9 cellular contexts compared by ENCODE assay signal in genomic region chr1:159122005-159122621, GRCh38. TPM values are rescaled to one million over a fixed set of nuclear protein-coding genes. Genes with fewer than 3 reads are reported as not detected.
DNase-seq lines count a peak whose midpoint lies in the region; ATAC-seq and TF ChIP-seq lines count a peak whose summit lies in the region.
"Had no signal": no experiment of that assay in that cellular context is flagged by ENCODE, and none has a peak within 500 bp of the region (broad histone marks: within the 10 kb centered on the region; RNA-seq: fewer than 3 reads in every experiment).

No MANE protein-coding gene starts in this region.

- no peaks in the 10 kb centered on the region for H3K9me2 ChIP-seq in GM23338 (ENCODE audit: insufficient read depth)

- H3F3A ChIP-seq in GM23338 (replicated peaks; ENCODE audit: low read depth) = no peaks in the 10 kb centered on the region

- no peak overlapping the region for H3K27ac Mint-ChIP-seq in GM23338

- no peak overlapping the region for H3K4me3 ChIP-seq in GM23338
- H3K4me3 ChIP-seq: SJSA1 had no signal

- no peak overlapping the region for H3K4me3 Mint-ChIP-seq in GM23338

- H3K27ac ChIP-seq in GM23338 (ENCODE audit: low read depth) = no peak overlapping the region
- H3K27ac ChIP-seq: SJSA1 had no signal

- H3K36me3 Mint-ChIP-seq in GM23338 (ENCODE audit: low read depth) = no peaks in the 10 kb centered on the region

- H3K27me3 ChIP-seq in GM23338 (ENCODE audit: insufficient read depth) = no peaks in the 10 kb centered on the region

- H3K4me1 Mint-ChIP-seq in GM23338 = peaks cover 15% of the 10 kb centered on the region

- no peaks in the 10 kb centered on the region for H3K27me3 Mint-ChIP-seq in GM23338 (ENCODE audit: insufficient read depth, low read depth, poor library complexity)

- no peaks in the 10 kb centered on the region for H4K20me1 ChIP-seq in GM23338 (replicated peaks; ENCODE audit: insufficient read depth)

- no peak overlapping the region for H2AFZ ChIP-seq in GM23338

- no peak overlapping the region for H3K4me2 ChIP-seq in GM23338

- no peaks in the 10 kb centered on the region for H3K79me2 ChIP-seq in GM23338 (replicated peaks; ENCODE audit: insufficient read depth)

- no peaks in the 10 kb centered on the region for H3K9me3 Mint-ChIP-seq in GM23338

- DNase-seq in NCI-H226 = peak; percentile 13
- peak; percentile 34 for DNase-seq in renal cortical epithelial cell (ENCODE audit: low read depth)
- no peak for DNase-seq in GM23338 (ENCODE audit: low spot score)
- DNase-seq in cerebellar nuclear complex (lab: John Stamatoyannopoulos, UW) = no peak
- no peak for DNase-seq in NCI-H2029 treated with DMSO at 0.1 percent for 48 hours (lab: John Stamatoyannopoulos, UW)
- DNase-seq: aorta had no signal

- H3K36me3 ChIP-seq in GM23338 (ENCODE audit: insufficient read depth) = no peaks in the 10 kb centered on the region
- H3K36me3 ChIP-seq: SJSA1 had no signal

- no peak for TF ChIP-seq CTCF in GM23338 (conservative IDR thresholded peaks at IDR 0.05; ENCODE audit: low read depth in 2 of 2)

- peaks cover 9% of the 10 kb centered on the region; the same call in 1 of the 2 replicates for H3K4me1 ChIP-seq in GM23338 (ENCODE audit: insufficient read depth)
- H3K4me1 ChIP-seq: SJSA1 had no signal

- peak; percentile 94 for ATAC-seq in GM18907 (IDR thresholded peaks at IDR 0.05; ENCODE audit: unreplicated experiment)
- peak; percentile 80 for ATAC-seq in HG02588 (IDR thresholded peaks at IDR 0.05; ENCODE audit: unreplicated experiment)
- no peak for ATAC-seq in GM23338

TF ChIP-seq in GM23338, 12 proteins besides CTCF, POLR2A, EP300 and RAD21:
- TF ChIP-seq NANOG (IDR thresholded peaks at IDR 0.05; ENCODE audit: borderline replicate concordance) (no peak), POLR2AphosphoS5 (IDR thresholded peaks at IDR 0.05; ENCODE audit: low read depth) (no peak), ZNF331 (CRISPR knock-in tag; IDR thresholded peaks at IDR 0.05; ENCODE audit: low read depth) (no peak), ZNF114 (CRISPR knock-in tag; IDR thresholded peaks at IDR 0.05) (no peak), CREB1 (CRISPR knock-in tag; IDR thresholded peaks at IDR 0.05; ENCODE audit: low read depth) (no peak), JUNB (IDR thresholded peaks at IDR 0.05; ENCODE audit: unreplicated experiment) (no peak), EZH2 (IDR thresholded peaks at IDR 0.05; ENCODE audit: low read depth, unreplicated experiment) (no peak), ZNF462 (CRISPR knock-in tag; IDR thresholded peaks at IDR 0.05) (no peak), EZH2phosphoT487 (IDR thresholded peaks at IDR 0.05; ENCODE audit: unreplicated experiment) (no peak)
- TF ChIP-seq, protein P1, sequence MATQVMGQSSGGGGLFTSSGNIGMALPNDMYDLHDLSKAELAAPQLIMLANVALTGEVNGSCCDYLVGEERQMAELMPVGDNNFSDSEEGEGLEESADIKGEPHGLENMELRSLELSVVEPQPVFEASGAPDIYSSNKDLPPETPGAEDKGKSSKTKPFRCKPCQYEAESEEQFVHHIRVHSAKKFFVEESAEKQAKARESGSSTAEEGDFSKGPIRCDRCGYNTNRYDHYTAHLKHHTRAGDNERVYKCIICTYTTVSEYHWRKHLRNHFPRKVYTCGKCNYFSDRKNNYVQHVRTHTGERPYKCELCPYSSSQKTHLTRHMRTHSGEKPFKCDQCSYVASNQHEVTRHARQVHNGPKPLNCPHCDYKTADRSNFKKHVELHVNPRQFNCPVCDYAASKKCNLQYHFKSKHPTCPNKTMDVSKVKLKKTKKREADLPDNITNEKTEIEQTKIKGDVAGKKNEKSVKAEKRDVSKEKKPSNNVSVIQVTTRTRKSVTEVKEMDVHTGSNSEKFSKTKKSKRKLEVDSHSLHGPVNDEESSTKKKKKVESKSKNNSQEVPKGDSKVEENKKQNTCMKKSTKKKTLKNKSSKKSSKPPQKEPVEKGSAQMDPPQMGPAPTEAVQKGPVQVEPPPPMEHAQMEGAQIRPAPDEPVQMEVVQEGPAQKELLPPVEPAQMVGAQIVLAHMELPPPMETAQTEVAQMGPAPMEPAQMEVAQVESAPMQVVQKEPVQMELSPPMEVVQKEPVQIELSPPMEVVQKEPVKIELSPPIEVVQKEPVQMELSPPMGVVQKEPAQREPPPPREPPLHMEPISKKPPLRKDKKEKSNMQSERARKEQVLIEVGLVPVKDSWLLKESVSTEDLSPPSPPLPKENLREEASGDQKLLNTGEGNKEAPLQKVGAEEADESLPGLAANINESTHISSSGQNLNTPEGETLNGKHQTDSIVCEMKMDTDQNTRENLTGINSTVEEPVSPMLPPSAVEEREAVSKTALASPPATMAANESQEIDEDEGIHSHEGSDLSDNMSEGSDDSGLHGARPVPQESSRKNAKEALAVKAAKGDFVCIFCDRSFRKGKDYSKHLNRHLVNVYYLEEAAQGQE (IDR thresholded peaks at IDR 0.05; ENCODE audit: unreplicated experiment) = no peak
- TF ChIP-seq, protein P2, sequence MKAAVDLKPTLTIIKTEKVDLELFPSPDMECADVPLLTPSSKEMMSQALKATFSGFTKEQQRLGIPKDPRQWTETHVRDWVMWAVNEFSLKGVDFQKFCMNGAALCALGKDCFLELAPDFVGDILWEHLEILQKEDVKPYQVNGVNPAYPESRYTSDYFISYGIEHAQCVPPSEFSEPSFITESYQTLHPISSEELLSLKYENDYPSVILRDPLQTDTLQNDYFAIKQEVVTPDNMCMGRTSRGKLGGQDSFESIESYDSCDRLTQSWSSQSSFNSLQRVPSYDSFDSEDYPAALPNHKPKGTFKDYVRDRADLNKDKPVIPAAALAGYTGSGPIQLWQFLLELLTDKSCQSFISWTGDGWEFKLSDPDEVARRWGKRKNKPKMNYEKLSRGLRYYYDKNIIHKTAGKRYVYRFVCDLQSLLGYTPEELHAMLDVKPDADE (IDR thresholded peaks at IDR 0.05) = no peak

RNA-seq across cellular contexts. Expression of gene AIM2, which starts 45.5 kb away (rescaled TPM):
- not detected in 2 replicates for total RNA-seq in renal cortical epithelial cell
- 2.1 and 2.5 TPM in 2 replicates for total RNA-seq in GM23338 (2014; rRNA removed; shearing (Covaris generic))
- polyA plus RNA-seq in GM23338 (2016; fragmentation: Nextera tagmentation; extraction: Ambion mirVana) = 1.5 and 1.9 TPM in 2 replicates
- total RNA-seq: SJSA1 had no signal

RNA-seq across cellular contexts. Expression of gene CADM3, which starts 49.3 kb away (rescaled TPM):
- under 0.01 and 0.85 TPM in 2 replicates for total RNA-seq in renal cortical epithelial cell
- total RNA-seq in GM23338 (2014; rRNA removed; shearing (Covaris generic)) = 2.9 and 4.4 TPM in 2 replicates
- polyA plus RNA-seq in GM23338 (2016; fragmentation: Nextera tagmentation; extraction: Ambion mirVana) = 1.5 and 2.0 TPM in 2 replicates
- total RNA-seq: SJSA1 had no signal

Comparison
In these comparisons a context has a peak if more than half of its experiments do, and no peak if none do; other contexts are left out.
1. DNase-seq: peak in NCI-H226 (single experiment) and renal cortical epithelial cell (single experiment); none in GM23338 (single experiment), cerebellar nuclear complex (0 of 2) and NCI-H2029 treated with DMSO at 0.1 percent for 48 hours (single experiment).